24 cellular contexts compared by ENCODE assay signal in the genomic region with DNA sequence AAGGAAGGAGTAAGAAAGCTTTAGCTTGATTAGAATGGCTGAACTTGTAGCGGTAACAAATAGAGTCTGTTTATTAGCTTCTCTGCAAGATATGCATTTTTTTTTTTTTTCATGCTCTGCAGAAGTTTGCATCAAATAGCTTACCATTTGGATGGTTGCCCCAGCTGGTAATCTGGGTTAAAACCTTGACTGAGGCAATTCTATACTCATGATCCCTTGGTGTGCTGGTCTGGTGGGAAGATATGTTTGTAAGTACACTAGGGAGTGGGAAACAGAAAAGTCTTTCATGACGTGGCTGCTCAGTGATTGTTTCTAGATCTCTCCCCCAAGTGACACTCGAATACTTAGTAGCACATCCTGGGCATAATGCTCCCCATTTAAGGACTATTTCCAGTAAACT. TPM values are rescaled to one million over a fixed set of nuclear protein-coding genes. Genes with fewer than 3 reads are reported as not detected.
DNase-seq lines count a peak whose midpoint lies in the region; ATAC-seq and TF ChIP-seq lines count a peak whose summit lies in the region.
"Had no signal": no experiment of that assay in that cellular context is flagged by ENCODE, and none has a peak within 500 bp of the region (broad histone marks: within the 10 kb centered on the region; RNA-seq: fewer than 3 reads in every experiment).

No MANE protein-coding gene starts in this region.

- H3K79me2 ChIP-seq in GM23338 (replicated peaks; ENCODE audit: insufficient read depth) (peaks cover 92% of the 10 kb centered on the region), osteoblast (ENCODE audit: insufficient read depth, low read length) (peaks cover 85% of the 10 kb centered on the region)

- H3K27me3 Mint-ChIP-seq in GM23338 (ENCODE audit: insufficient read depth, low read depth, poor library complexity) (peaks cover 4% of the 10 kb centered on the region), MCF 10A (ENCODE audit: insufficient read depth, unreplicated experiment) (no peaks in the 10 kb centered on the region)
- H3K27me3 Mint-ChIP-seq: activated B cell treated with CpG ODN at 0.5 μM for 24 hours; activated naive CD8-positive, alpha-beta T cell treated with anti-CD3 and anti-CD28 coated beads for 36 hours; IgD-negative memory B cell had no signal

- no peaks in the 10 kb centered on the region for H3F3A ChIP-seq in GM23338 (replicated peaks; ENCODE audit: low read depth)

- H3K9me3 ChIP-seq in osteoblast (ENCODE audit: low read depth, low read length) (no peaks in the 10 kb centered on the region), SJCRH30 (replicated peaks) (no peaks in the 10 kb centered on the region)
- H3K9me3 ChIP-seq: Caco-2, heart left ventricle, stomach, upper lobe of left lung had no signal

- H3K9me3 Mint-ChIP-seq in GM23338 (no peaks in the 10 kb centered on the region), MCF 10A (ENCODE audit: unreplicated experiment) (no peaks in the 10 kb centered on the region)
- H3K9me3 Mint-ChIP-seq: activated B cell treated with CpG ODN at 0.5 μM for 24 hours; activated naive CD8-positive, alpha-beta T cell treated with anti-CD3 and anti-CD28 coated beads for 36 hours; IgD-negative memory B cell; T-helper 2 cell treated with Interferon-gamma antibody and Interleukin-4, amounts not matched to agents 5 μg/mL and 100 μg/mL, for 36 hours had no signal

- H3K4me1 ChIP-seq in GM23338 (ENCODE audit: insufficient read depth): peaks cover 46% of the 10 kb centered on the region
- H3K4me1 ChIP-seq in osteoblast (ENCODE audit: insufficient read depth, low read length): peaks cover 91% of the 10 kb centered on the region
- H3K4me1 ChIP-seq in SJCRH30: peaks cover 88% of the 10 kb centered on the region

- DNase-seq in GM23338 (ENCODE audit: low spot score) (no peak), amniotic epithelial cell (ENCODE audit: low read depth) (peak; percentile 75), fibroblast of pulmonary artery (ENCODE audit: low read depth) (peak; percentile 42), osteoblast (ENCODE audit: insufficient read length, low spot score, missing footprints) (no peak), MCF 10A (ENCODE audit: unreplicated experiment) (no peak), SJCRH30 (no peak)
- DNase-seq: activated B cell treated with CpG ODN at 0.5 μM for 24 hours; activated naive CD8-positive, alpha-beta T cell treated with anti-CD3 and anti-CD28 coated beads for 36 hours; activated T-cell treated with anti-CD3 and anti-CD28 coated beads, Interleukin-2, amount 50 U/mL, for 48 hours; AML-193; Caco-2; dorsolateral prefrontal cortex; HCEC 1CT; heart left ventricle; NCI-H1694; NCI-H748 treated with DMSO at 0.1 percent for 48 hours; posterior cingulate gyrus; SHP77 treated with DMSO at 0.1 percent for 48 hours; stomach; upper lobe of left lung had no signal

- ATAC-seq in GM23338: no peak
- ATAC-seq in GM19455 (IDR thresholded peaks at IDR 0.05; ENCODE audit: unreplicated experiment): no peak
- ATAC-seq in GM21717 (IDR thresholded peaks at IDR 0.05; ENCODE audit: unreplicated experiment): no peak
- ATAC-seq: heart left ventricle had no signal

- H3K27ac Mint-ChIP-seq in GM23338 (no peak overlapping the region), MCF 10A (ENCODE audit: low read depth, unreplicated experiment) (no peak overlapping the region)
- H3K27ac Mint-ChIP-seq: activated B cell treated with CpG ODN at 0.5 μM for 24 hours; activated naive CD8-positive, alpha-beta T cell treated with anti-CD3 and anti-CD28 coated beads for 36 hours; T-helper 2 cell treated with Interferon-gamma antibody and Interleukin-4, amounts not matched to agents 5 μg/mL and 100 μg/mL, for 36 hours had no signal

- TF ChIP-seq CTCF in GM23338 (conservative IDR thresholded peaks at IDR 0.05; ENCODE audit: low read depth in 2 of 2): no peak
- TF ChIP-seq CTCF in fibroblast of pulmonary artery (IDR thresholded peaks at IDR 0.05; ENCODE audit: low read length, missing control alignments): no peak
- no peak for TF ChIP-seq CTCF in osteoblast (IDR thresholded peaks at IDR 0.05; ENCODE audit: extremely low read depth, low read depth, low read length)
- TF ChIP-seq CTCF in MCF 10A (IDR thresholded peaks at IDR 0.05; ENCODE audit: unreplicated experiment): no peak

- BruUV-seq in MCF 10A (replicated peaks; lab: Mats Ljungman, UMichigan): no TSS peak

- no peak overlapping the region for H2AFZ ChIP-seq in GM23338
- no peak overlapping the region for H2AFZ ChIP-seq in osteoblast (ENCODE audit: low read length)

- H3K4me3 Mint-ChIP-seq in GM23338 (no peak overlapping the region), MCF 10A (ENCODE audit: unreplicated experiment) (no peak overlapping the region)
- H3K4me3 Mint-ChIP-seq: activated B cell treated with CpG ODN at 0.5 μM for 24 hours; activated naive CD8-positive, alpha-beta T cell treated with anti-CD3 and anti-CD28 coated beads for 36 hours; IgD-negative memory B cell had no signal

- H3K4me1 Mint-ChIP-seq in GM23338 (peaks cover 72% of the 10 kb centered on the region), MCF 10A (ENCODE audit: insufficient read depth, unreplicated experiment) (peaks cover 54% of the 10 kb centered on the region)

- H3K27me3 ChIP-seq in GM23338 (ENCODE audit: insufficient read depth) (no peaks in the 10 kb centered on the region), osteoblast (ENCODE audit: insufficient read depth, low read length) (no peaks in the 10 kb centered on the region), SJCRH30 (no peaks in the 10 kb centered on the region)
- H3K27me3 ChIP-seq: dorsolateral prefrontal cortex, heart left ventricle, stomach, upper lobe of left lung had no signal

- POLR2A ChIA-PET in MCF 10A (lab: Yijun Ruan, JAX): interaction anchor here (0.9 kb wide), 1 partner anchor 73 kb away, joined by 3 read pairs; no protein-coding TSS in a partner anchor

- CTCF ChIA-PET in MCF 10A (lab: Yijun Ruan, JAX): interaction anchor here (0.6 to 1.5 kb wide), 4 partner anchors 10 to 802 kb away, joined by 3 to 5 read pairs (median 3); no protein-coding TSS in a partner anchor

- no peaks in the 10 kb centered on the region for H3K9me2 ChIP-seq in GM23338 (ENCODE audit: insufficient read depth)

- H3K36me3 Mint-ChIP-seq in GM23338 (ENCODE audit: low read depth): no peaks in the 10 kb centered on the region
- peaks cover 6% of the 10 kb centered on the region for H3K36me3 Mint-ChIP-seq in MCF 10A (ENCODE audit: insufficient read depth, unreplicated experiment)

- H3K36me3 ChIP-seq in GM23338 (ENCODE audit: insufficient read depth): no peaks in the 10 kb centered on the region
- peaks cover 3% of the 10 kb centered on the region for H3K36me3 ChIP-seq in osteoblast (ENCODE audit: insufficient read depth, low read length)
- H3K36me3 ChIP-seq in SJCRH30: 0 out of 2 replicates have a peak, but pooled peaks cover 7% of the 10 kb centered on the region
- H3K36me3 ChIP-seq: heart left ventricle, stomach, upper lobe of left lung had no signal

- H3K4me3 ChIP-seq in GM23338 (no peak overlapping the region), fibroblast of pulmonary artery (replicated peaks; ENCODE audit: low read depth, low read length) (no peak overlapping the region), osteoblast (ENCODE audit: insufficient read depth, low read length) (no peak overlapping the region), SJCRH30 (no peak overlapping the region)
- H3K4me3 ChIP-seq: dorsolateral prefrontal cortex, heart left ventricle, stomach, upper lobe of left lung had no signal

- intact Hi-C loops in MCF 10A (cut with micrococcal nuclease): no loop called here

- H3K4me2 ChIP-seq in GM23338 (peak overlapping the region; percentile 0; the same call in 1 of the 2 replicates), osteoblast (ENCODE audit: insufficient read depth, low read length) (no peak overlapping the region)

- H3K27ac ChIP-seq in GM23338 (ENCODE audit: low read depth) (no peak overlapping the region), osteoblast (ENCODE audit: low read depth, low read length) (peak overlapping the region; percentile 97), SJCRH30 (no peak overlapping the region)
- H3K27ac ChIP-seq: heart left ventricle, upper lobe of left lung had no signal

- H4K20me1 ChIP-seq in GM23338 (replicated peaks; ENCODE audit: insufficient read depth): peaks cover 3% of the 10 kb centered on the region; the same call in 1 of the 2 replicates
- peaks cover 6% of the 10 kb centered on the region for H4K20me1 ChIP-seq in osteoblast (ENCODE audit: insufficient read depth, low read length)

TF ChIP-seq in GM23338, 12 proteins besides CTCF, POLR2A, EP300 and RAD21 (continues in another document):
- TF ChIP-seq, protein P1, sequence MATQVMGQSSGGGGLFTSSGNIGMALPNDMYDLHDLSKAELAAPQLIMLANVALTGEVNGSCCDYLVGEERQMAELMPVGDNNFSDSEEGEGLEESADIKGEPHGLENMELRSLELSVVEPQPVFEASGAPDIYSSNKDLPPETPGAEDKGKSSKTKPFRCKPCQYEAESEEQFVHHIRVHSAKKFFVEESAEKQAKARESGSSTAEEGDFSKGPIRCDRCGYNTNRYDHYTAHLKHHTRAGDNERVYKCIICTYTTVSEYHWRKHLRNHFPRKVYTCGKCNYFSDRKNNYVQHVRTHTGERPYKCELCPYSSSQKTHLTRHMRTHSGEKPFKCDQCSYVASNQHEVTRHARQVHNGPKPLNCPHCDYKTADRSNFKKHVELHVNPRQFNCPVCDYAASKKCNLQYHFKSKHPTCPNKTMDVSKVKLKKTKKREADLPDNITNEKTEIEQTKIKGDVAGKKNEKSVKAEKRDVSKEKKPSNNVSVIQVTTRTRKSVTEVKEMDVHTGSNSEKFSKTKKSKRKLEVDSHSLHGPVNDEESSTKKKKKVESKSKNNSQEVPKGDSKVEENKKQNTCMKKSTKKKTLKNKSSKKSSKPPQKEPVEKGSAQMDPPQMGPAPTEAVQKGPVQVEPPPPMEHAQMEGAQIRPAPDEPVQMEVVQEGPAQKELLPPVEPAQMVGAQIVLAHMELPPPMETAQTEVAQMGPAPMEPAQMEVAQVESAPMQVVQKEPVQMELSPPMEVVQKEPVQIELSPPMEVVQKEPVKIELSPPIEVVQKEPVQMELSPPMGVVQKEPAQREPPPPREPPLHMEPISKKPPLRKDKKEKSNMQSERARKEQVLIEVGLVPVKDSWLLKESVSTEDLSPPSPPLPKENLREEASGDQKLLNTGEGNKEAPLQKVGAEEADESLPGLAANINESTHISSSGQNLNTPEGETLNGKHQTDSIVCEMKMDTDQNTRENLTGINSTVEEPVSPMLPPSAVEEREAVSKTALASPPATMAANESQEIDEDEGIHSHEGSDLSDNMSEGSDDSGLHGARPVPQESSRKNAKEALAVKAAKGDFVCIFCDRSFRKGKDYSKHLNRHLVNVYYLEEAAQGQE (IDR thresholded peaks at IDR 0.05; ENCODE audit: unreplicated experiment): no peak
- TF ChIP-seq POLR2AphosphoS5 (IDR thresholded peaks at IDR 0.05; ENCODE audit: low read depth): no peak
- TF ChIP-seq CREB1 (CRISPR knock-in tag; IDR thresholded peaks at IDR 0.05; ENCODE audit: low read depth): no peak
- TF ChIP-seq ZNF331 (CRISPR knock-in tag; IDR thresholded peaks at IDR 0.05; ENCODE audit: low read depth): no peak
- no peak for TF ChIP-seq EZH2phosphoT487 (IDR thresholded peaks at IDR 0.05; ENCODE audit: unreplicated experiment)

RNA-seq across cellular contexts. Expression of a gene that starts 32.1 kb away (rescaled TPM):
- total RNA-seq in GM23338 (2014; rRNA removed; shearing (Covaris generic)): 72.0 and 81.6 TPM in 2 replicates
- 57.3 and 80.0 TPM in 2 replicates for polyA plus RNA-seq in GM23338 (2016; fragmentation: Nextera tagmentation; extraction: Ambion mirVana)
- 456 and 473 TPM in 2 replicates for total RNA-seq in osteoblast
- total RNA-seq in MCF 10A (2022): 57.1 and 82.7 TPM in 2 replicates
- 281 and 294 TPM in 2 replicates for total RNA-seq in SJCRH30 (2014; rRNA removed; shearing (Covaris generic))

Comparison
In these comparisons a context has a peak if more than half of its experiments do, and no peak if none do; other contexts are left out.
1. DNase-seq: peak in amniotic epithelial cell (single experiment) and fibroblast of pulmonary artery (single experiment); none in GM23338 (single experiment), osteoblast (single experiment), MCF 10A (single experiment) and SJCRH30 (0 of 2).